In the genomic region with DNA sequence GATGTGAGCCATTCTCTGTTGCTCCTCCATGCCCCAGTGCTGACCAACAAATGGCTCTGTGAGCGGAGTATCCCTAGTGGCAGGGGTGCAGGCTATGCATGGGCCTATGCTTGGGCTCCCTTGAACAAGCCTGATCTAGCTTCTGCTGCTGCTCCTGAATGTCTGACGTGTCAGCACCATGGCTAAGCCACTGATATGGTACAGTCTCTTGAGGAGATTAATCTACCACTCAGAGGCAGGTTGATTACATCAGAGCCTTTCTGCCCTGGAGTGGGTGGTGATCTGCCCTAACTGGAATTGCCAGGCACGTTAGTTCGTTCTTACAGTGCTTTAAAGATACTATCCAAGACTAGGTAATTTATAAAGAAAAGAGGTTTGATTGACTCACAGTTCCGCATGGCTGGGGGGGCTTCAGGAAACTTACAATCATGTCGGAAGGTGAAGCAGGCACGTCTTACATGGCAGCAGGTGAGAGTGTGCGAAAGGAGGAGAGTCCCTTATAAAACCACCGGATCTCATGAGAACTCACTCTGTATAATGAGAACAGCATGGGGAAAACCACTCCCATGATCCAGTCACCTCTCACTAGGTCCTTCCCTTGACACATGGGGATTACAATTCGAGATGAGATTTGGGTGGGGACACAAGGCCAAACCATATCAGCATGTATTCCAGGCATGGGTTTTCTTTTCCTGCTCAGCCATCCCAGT, we compare ENCODE assay signal across 26 cellular contexts. TPM values are rescaled to one million over a fixed set of nuclear protein-coding genes. Genes with fewer than 3 reads are reported as not detected.
"Had no signal": no experiment of that assay in that cellular context is flagged by ENCODE, and none has a peak within 500 bp of the region (broad histone marks: within the 10 kb centered on the region; RNA-seq: fewer than 3 reads in every experiment).

No MANE protein-coding gene starts in this region.

- H3K9ac ChIP-seq: SK-N-SH had no signal

- H3K4me3 ChIP-seq: adrenal gland had no signal

- H3K4me1 ChIP-seq: adrenal gland had no signal

- DNase-seq: activated CD4-positive, alpha-beta T cell treated with anti-CD3 and anti-CD28 coated beads for 4 hours; activated CD4-positive, alpha-beta T cell treated with anti-CD3 and anti-CD28 coated beads, Interleukin-2, amount 50 U/mL, for 4 hours; activated CD8-positive, alpha-beta memory T cell treated with anti-CD3 and anti-CD28 coated beads, Interleukin-2, amount 50 U/mL, for 48 hours; activated CD8-positive, alpha-beta T cell treated with anti-CD3 and anti-CD28 coated beads, Interleukin-2, amount 10 ng/mL, durations not matched to agents 7 days and 5 days; activated naive CD4-positive, alpha-beta T cell treated with anti-CD3 and anti-CD28 coated beads, Interleukin-2, amount 50 U/mL, for 16 hours; activated naive CD8-positive, alpha-beta T cell treated with anti-CD3 and anti-CD28 coated beads, Interleukin-2, amount 10 ng/mL, durations not matched to agents 7 days and 5 days; activated T-cell treated with anti-CD3 and anti-CD28 coated beads, Interleukin-2, amount 50 U/mL, for 1 hour; adrenal gland; aorta; Kasumi-1; KBM-7; NCI-H1105 treated with DMSO at 0.1 percent for 48 hours; NCI-H1436 treated with DMSO at 0.1 percent for 48 hours; NCI-H187; NCI-H2081; NCI-H446; NCI-H524 treated with DMSO at 0.1 percent for 48 hours; NCI-H748 treated with DMSO at 0.1 percent for 48 hours; OCI-M1; RPMI8226; SK-N-SH; T-helper 1 cell had no signal

- H3K27ac ChIP-seq: adrenal gland had no signal

- H3K27ac Mint-ChIP-seq: activated CD8-positive, alpha-beta T cell treated with anti-CD3 and anti-CD28 coated beads, Interleukin-2, amount 10 ng/mL, durations not matched to agents 7 days and 5 days; activated naive CD8-positive, alpha-beta T cell treated with anti-CD3 and anti-CD28 coated beads, Interleukin-2, amount 10 ng/mL, durations not matched to agents 7 days and 5 days had no signal

- H3K4me3 Mint-ChIP-seq: activated CD8-positive, alpha-beta T cell treated with anti-CD3 and anti-CD28 coated beads, Interleukin-2, amount 10 ng/mL, durations not matched to agents 7 days and 5 days; activated naive CD8-positive, alpha-beta T cell treated with anti-CD3 and anti-CD28 coated beads, Interleukin-2, amount 10 ng/mL, durations not matched to agents 7 days and 5 days had no signal

- H3K9me3 Mint-ChIP-seq: activated naive CD8-positive, alpha-beta T cell treated with anti-CD3 and anti-CD28 coated beads, Interleukin-2, amount 10 ng/mL, durations not matched to agents 7 days and 5 days had no signal

- H3K4me2 ChIP-seq: SK-N-SH had no signal

- H3K36me3 ChIP-seq: adrenal gland had no signal

- H3K36me3 Mint-ChIP-seq: activated naive CD8-positive, alpha-beta T cell treated with anti-CD3 and anti-CD28 coated beads, Interleukin-2, amount 10 ng/mL, durations not matched to agents 7 days and 5 days had no signal

- H3K9me3 ChIP-seq: adrenal gland, SK-N-SH had no signal

- H3K27me3 ChIP-seq: adrenal gland had no signal

- ATAC-seq: activated CD4-positive, CD25-positive, alpha-beta regulatory T cell treated with anti-CD3 and anti-CD28 coated beads, Interleukin-2, amount 50 U/mL, for 24 hours; activated CD8-positive, alpha-beta T cell treated with anti-CD3 and anti-CD28 coated beads, Interleukin-2, amount 10 ng/mL, durations not matched to agents 7 days and 5 days; Panc1; Right ventricle myocardium inferior had no signal

RNA-seq across cellular contexts. Expression of a gene that starts 41.5 kb away (rescaled TPM):
- total RNA-seq: activated CD8-positive, alpha-beta T cell treated with anti-CD3 and anti-CD28 coated beads, Interleukin-2, amount 10 ng/mL, durations not matched to agents 7 days and 5 days; activated naive CD8-positive, alpha-beta T cell treated with anti-CD3 and anti-CD28 coated beads, Interleukin-2, amount 10 ng/mL, durations not matched to agents 7 days and 5 days; Right ventricle myocardium inferior; T-helper 2 cell treated with Interferon-gamma antibody and Interleukin-4, amounts not matched to agents 100 ng/mL and 5 ng/mL, for 36 hours had no signal
- polyA plus RNA-seq: aorta, SK-N-SH had no signal
